Comparison of ENCODE assay signal across 1 cellular context in the genomic region with DNA sequence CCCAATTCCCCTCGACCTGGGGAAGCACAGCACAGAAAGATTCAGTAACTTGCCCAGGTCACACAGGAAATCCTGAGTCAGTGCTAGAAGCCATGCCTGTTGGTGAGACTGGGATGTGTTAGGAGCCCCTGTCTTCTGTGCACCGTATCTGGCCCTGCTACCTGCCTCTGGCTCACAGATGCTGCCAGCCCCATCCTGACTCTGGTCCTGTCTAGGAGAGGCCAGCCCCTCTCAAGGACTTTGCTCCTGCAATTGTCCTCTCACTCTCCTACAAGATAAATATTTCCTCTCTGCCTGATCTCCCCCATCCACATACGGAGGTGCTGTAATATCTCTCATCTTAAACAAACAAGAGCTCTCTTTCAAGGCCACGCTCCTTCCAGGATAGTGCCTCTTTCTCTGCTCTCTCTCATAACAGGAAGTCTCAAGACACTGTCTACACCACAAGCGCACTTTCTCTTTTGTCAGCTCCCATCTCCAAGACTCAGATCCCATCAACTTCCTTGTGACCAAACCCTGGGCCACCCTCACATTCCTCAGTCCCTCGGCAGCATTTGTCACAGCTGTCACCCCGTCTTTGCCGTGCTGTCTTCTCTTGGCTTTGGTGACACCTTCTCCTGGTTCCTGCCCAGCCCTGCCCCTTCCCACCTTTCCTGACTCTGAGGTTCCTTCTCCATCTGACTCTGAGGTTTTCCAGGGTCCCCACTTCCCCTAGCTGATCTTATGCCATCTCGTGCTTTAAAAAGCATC.
TF ChIP-seq lines count a peak whose summit lies in the region.

No MANE protein-coding gene starts in this region.

TF ChIP-seq in HepG2, 621 proteins besides CTCF, POLR2A, EP300 and RAD21 (continued from another document):
- TF ChIP-seq, protein P1, sequence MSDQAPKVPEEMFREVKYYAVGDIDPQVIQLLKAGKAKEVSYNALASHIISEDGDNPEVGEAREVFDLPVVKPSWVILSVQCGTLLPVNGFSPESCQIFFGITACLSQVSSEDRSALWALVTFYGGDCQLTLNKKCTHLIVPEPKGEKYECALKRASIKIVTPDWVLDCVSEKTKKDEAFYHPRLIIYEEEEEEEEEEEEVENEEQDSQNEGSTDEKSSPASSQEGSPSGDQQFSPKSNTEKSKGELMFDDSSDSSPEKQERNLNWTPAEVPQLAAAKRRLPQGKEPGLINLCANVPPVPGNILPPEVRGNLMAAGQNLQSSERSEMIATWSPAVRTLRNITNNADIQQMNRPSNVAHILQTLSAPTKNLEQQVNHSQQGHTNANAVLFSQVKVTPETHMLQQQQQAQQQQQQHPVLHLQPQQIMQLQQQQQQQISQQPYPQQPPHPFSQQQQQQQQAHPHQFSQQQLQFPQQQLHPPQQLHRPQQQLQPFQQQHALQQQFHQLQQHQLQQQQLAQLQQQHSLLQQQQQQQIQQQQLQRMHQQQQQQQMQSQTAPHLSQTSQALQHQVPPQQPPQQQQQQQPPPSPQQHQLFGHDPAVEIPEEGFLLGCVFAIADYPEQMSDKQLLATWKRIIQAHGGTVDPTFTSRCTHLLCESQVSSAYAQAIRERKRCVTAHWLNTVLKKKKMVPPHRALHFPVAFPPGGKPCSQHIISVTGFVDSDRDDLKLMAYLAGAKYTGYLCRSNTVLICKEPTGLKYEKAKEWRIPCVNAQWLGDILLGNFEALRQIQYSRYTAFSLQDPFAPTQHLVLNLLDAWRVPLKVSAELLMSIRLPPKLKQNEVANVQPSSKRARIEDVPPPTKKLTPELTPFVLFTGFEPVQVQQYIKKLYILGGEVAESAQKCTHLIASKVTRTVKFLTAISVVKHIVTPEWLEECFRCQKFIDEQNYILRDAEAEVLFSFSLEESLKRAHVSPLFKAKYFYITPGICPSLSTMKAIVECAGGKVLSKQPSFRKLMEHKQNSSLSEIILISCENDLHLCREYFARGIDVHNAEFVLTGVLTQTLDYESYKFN (CRISPR knock-in tag; conservative IDR thresholded peaks at IDR 0.05): peak; percentile 83
- no peak for TF ChIP-seq FOXP1 (IDR thresholded peaks at IDR 0.05)
- peak; percentile 56; the same call in 1 of the 2 replicates for TF ChIP-seq FOXP1 (CRISPR knock-in tag; IDR thresholded peaks at IDR 0.05)
- no peak for TF ChIP-seq CCAR2 (optimal IDR thresholded peaks at IDR 0.05; ENCODE audit: low read depth, low read length)
- TF ChIP-seq SOX13 (IDR thresholded peaks at IDR 0.05): no peak
- TF ChIP-seq SOX13 (CRISPR knock-in tag; conservative IDR thresholded peaks at IDR 0.05 in 1 of 2, IDR thresholded peaks at IDR 0.05 in 1 of 2): peak in 1 of 2 experiments; percentile 65; a peak in 1 of 4 replicates
- TF ChIP-seq NCOA2 (CRISPR knock-in tag; IDR thresholded peaks at IDR 0.05): peak; percentile 45; the same call in 1 of the 2 replicates
- peak; percentile 40; the same call in 1 of the 2 replicates for TF ChIP-seq ELF3 (CRISPR knock-in tag; IDR thresholded peaks at IDR 0.05)
- no peak for TF ChIP-seq MAFG (CRISPR knock-in tag; IDR thresholded peaks at IDR 0.05)
- TF ChIP-seq HDAC2 (CRISPR knock-in tag; IDR thresholded peaks at IDR 0.05): peak; percentile 67
- TF ChIP-seq PHB2 (IDR thresholded peaks at IDR 0.05; ENCODE audit: partially characterized antibody): no peak
- peak; percentile 78 for TF ChIP-seq BCL6 (CRISPR knock-in tag; IDR thresholded peaks at IDR 0.05)
- no peak for TF ChIP-seq CENPX (CRISPR knock-in tag; IDR thresholded peaks at IDR 0.05)
- TF ChIP-seq ZNF234 (CRISPR knock-in tag; conservative IDR thresholded peaks at IDR 0.05): no peak
- TF ChIP-seq TEAD3 (CRISPR knock-in tag; optimal IDR thresholded peaks at IDR 0.05; ENCODE audit: borderline replicate concordance): no peak
- TF ChIP-seq ZNF441 (CRISPR knock-in tag; IDR thresholded peaks at IDR 0.05; ENCODE audit: borderline replicate concordance): no peak
- no peak for TF ChIP-seq KDM1A (CRISPR knock-in tag; IDR thresholded peaks at IDR 0.05)
- TF ChIP-seq, protein P2, sequence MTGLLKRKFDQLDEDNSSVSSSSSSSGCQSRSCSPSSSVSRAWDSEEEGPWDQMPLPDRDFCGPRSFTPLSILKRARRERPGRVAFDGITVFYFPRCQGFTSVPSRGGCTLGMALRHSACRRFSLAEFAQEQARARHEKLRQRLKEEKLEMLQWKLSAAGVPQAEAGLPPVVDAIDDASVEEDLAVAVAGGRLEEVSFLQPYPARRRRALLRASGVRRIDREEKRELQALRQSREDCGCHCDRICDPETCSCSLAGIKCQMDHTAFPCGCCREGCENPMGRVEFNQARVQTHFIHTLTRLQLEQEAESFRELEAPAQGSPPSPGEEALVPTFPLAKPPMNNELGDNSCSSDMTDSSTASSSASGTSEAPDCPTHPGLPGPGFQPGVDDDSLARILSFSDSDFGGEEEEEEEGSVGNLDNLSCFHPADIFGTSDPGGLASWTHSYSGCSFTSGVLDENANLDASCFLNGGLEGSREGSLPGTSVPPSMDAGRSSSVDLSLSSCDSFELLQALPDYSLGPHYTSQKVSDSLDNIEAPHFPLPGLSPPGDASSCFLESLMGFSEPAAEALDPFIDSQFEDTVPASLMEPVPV (CRISPR knock-in tag; IDR thresholded peaks at IDR 0.05): 0 out of 2 replicates have a peak, but pooled peaks have one; percentile 32
- TF ChIP-seq ATF1 (CRISPR knock-in tag; IDR thresholded peaks at IDR 0.05): no peak
- 0 out of 2 replicates have a peak, but pooled peaks have one; percentile 40 for TF ChIP-seq SOX5 (CRISPR knock-in tag; IDR thresholded peaks at IDR 0.05; ENCODE audit: borderline replicate concordance)
- 0 out of 2 replicates have a peak, but pooled peaks have one; percentile 28 for TF ChIP-seq ZNF44 (CRISPR knock-in tag; IDR thresholded peaks at IDR 0.05)
- peak; percentile 60 for TF ChIP-seq FOXA3 (CRISPR knock-in tag; IDR thresholded peaks at IDR 0.05)
- 0 out of 2 replicates have a peak, but pooled peaks have one; percentile 29 for TF ChIP-seq RXRB (CRISPR knock-in tag; IDR thresholded peaks at IDR 0.05; ENCODE audit: borderline replicate concordance)
- 0 out of 2 replicates have a peak, but pooled peaks have one; percentile 48 for TF ChIP-seq RCOR2 (CRISPR knock-in tag; IDR thresholded peaks at IDR 0.05)
- TF ChIP-seq KDM6A (CRISPR knock-in tag; IDR thresholded peaks at IDR 0.05; ENCODE audit: low read depth): 0 out of 2 replicates have a peak, but pooled peaks have one; percentile 14
- TF ChIP-seq HNF4G (IDR thresholded peaks at IDR 0.05; ENCODE audit: borderline replicate concordance, low read depth, low read length): peak; percentile 48; the same call in 1 of the 2 replicates
- no peak for TF ChIP-seq HNF4G (CRISPR knock-in tag; IDR thresholded peaks at IDR 0.05; ENCODE audit: borderline replicate concordance, low read depth)
- TF ChIP-seq RARA (CRISPR knock-in tag; IDR thresholded peaks at IDR 0.05): peak; percentile 43; the same call in 1 of the 2 replicates
- TF ChIP-seq CEBPG (CRISPR knock-in tag; IDR thresholded peaks at IDR 0.05): peak; percentile 45; the same call in 1 of the 2 replicates
- TF ChIP-seq ZNF775 (CRISPR knock-in tag; IDR thresholded peaks at IDR 0.05; ENCODE audit: borderline replicate concordance): no peak
- TF ChIP-seq TARDBP (CRISPR knock-in tag; IDR thresholded peaks at IDR 0.05): peak; percentile 29; the same call in 1 of the 2 replicates
